16 cellular contexts compared by ENCODE assay signal in genomic region chr17:53627511-53627910, GRCh38.
DNase-seq lines count a peak whose midpoint lies in the region; ATAC-seq, FAIRE-seq and TF ChIP-seq lines count a peak whose summit lies in the region.
"Had no signal": no experiment of that assay in that cellular context is flagged by ENCODE, and none has a peak within 500 bp of the region (broad histone marks: within the 10 kb centered on the region; RNA-seq: fewer than 3 reads in every experiment).

No MANE protein-coding gene starts in this region.

- no peaks in the 10 kb centered on the region for H3K27me3 ChIP-seq in ACC112 (ENCODE audit: insufficient read depth, low read length)
- H3K27me3 ChIP-seq in keratinocyte (ENCODE audit: control insufficient read depth, extremely low read depth, insufficient read depth, low read length) = no peaks in the 10 kb centered on the region
- no peaks in the 10 kb centered on the region for H3K27me3 ChIP-seq in H7 (ENCODE audit: control insufficient read depth, insufficient read depth, low read length)
- H3K27me3 ChIP-seq: BE2C had no signal

- H3K4me2 ChIP-seq in keratinocyte (ENCODE audit: control insufficient read depth, extremely low read depth, insufficient read depth, low read depth, low read length) = peak overlapping the region; percentile 43

- H2AFZ ChIP-seq in ACC112 (ENCODE audit: low read length, unreplicated experiment) = no peak overlapping the region
- H2AFZ ChIP-seq in keratinocyte (ENCODE audit: control insufficient read depth, low read length) = no peak overlapping the region

- H3K4me1 ChIP-seq in ACC112 (ENCODE audit: control insufficient read depth, insufficient read depth, low read length, unreplicated experiment) (peaks cover 42% of the 10 kb centered on the region), keratinocyte (ENCODE audit: control insufficient read depth, extremely low read depth, insufficient read depth, low read length) (peaks cover 37% of the 10 kb centered on the region)
- H3K4me1 ChIP-seq: BE2C had no signal

- dilution Hi-C loops in keratinocyte (cut with MboI; ENCODE audit: extremely low pct_ligation_motif_present, low sequenced_read_pairs) = no loop called here

- H3K9ac ChIP-seq in keratinocyte (ENCODE audit: control insufficient read depth, extremely low read depth, insufficient read depth, low read length) = peak overlapping the region; percentile 35

- TF ChIP-seq CTCF in astrocyte of the spinal cord (IDR thresholded peaks at IDR 0.05; ENCODE audit: low read depth, low read length) = no peak
- TF ChIP-seq CTCF in keratinocyte (optimal IDR thresholded peaks at IDR 0.05 in 1 of 3, IDR thresholded peaks at IDR 0.05 in 1 of 3, conservative IDR thresholded peaks at IDR 0.05 in 1 of 3; ENCODE audit: extremely low read depth in 1 of 3, insufficient read depth in 2 of 3, low read length in 3 of 3) = no peak

- peak overlapping the region; percentile 36 for H3K4me3 ChIP-seq in ACC112 (ENCODE audit: low read depth, low read length)
- no peak overlapping the region for H3K4me3 ChIP-seq in astrocyte of the spinal cord (ENCODE audit: low read depth, low read length)
- peak overlapping the region in 1 of 3 experiments; percentile 46 for H3K4me3 ChIP-seq in keratinocyte (ENCODE audit: control insufficient read depth in 2 of 3, extremely low read depth in 1 of 3, insufficient read depth in 2 of 3, low read depth in 1 of 3, low read length in 3 of 3)
- H3K4me3 ChIP-seq in H7 (ENCODE audit: insufficient read depth, low read depth, low read length) = no peak overlapping the region

- H4K20me1 ChIP-seq in keratinocyte (ENCODE audit: control insufficient read depth, extremely low read depth, insufficient read depth, low read length) = no peaks in the 10 kb centered on the region

- H3K79me2 ChIP-seq in ACC112 (ENCODE audit: control insufficient read depth, insufficient read depth, low read length, unreplicated experiment) (no peaks in the 10 kb centered on the region), keratinocyte (ENCODE audit: control insufficient read depth, insufficient read depth, low read length) (no peaks in the 10 kb centered on the region)

- ATAC-seq in GM18909 (IDR thresholded peaks at IDR 0.05; ENCODE audit: poor library complexity, unreplicated experiment) = no peak
- ATAC-seq: activated naive CD8-positive, alpha-beta T cell treated with anti-CD3 and anti-CD28 coated beads, Interleukin-2, amount 50 U/mL, for 24 hours had no signal

- no peaks in the 10 kb centered on the region for H3K36me3 ChIP-seq in ACC112 (ENCODE audit: insufficient read depth, low read length)
- H3K36me3 ChIP-seq in keratinocyte (ENCODE audit: control insufficient read depth in 2 of 2, extremely low read depth in 1 of 2, insufficient read depth in 2 of 2, low read length in 2 of 2) = no peaks in the 10 kb centered on the region
- H3K36me3 ChIP-seq in H7 (replicated peaks; ENCODE audit: control insufficient read depth, insufficient read depth, low read length) = no peaks in the 10 kb centered on the region
- H3K36me3 ChIP-seq: BE2C had no signal

- H3K9me1 ChIP-seq in keratinocyte (ENCODE audit: control insufficient read depth, extremely low read depth, insufficient read depth, low read length) = no peaks in the 10 kb centered on the region

- H3K27ac ChIP-seq in ACC112 (ENCODE audit: low read depth, low read length) (peak overlapping the region; percentile 88), keratinocyte (ENCODE audit: control insufficient read depth, insufficient read depth, low read length) (peak overlapping the region; percentile 75)

- in situ Hi-C loops in astrocyte of the spinal cord (cut with HindIII; ENCODE audit: low sequenced_read_pairs) = no loop called here

- peak; percentile 56 for FAIRE-seq in keratinocyte (lab: Jason Lieb, UNC)

- H3K9me3 ChIP-seq in keratinocyte (ENCODE audit: control insufficient read depth, low read depth, low read length) = no peaks in the 10 kb centered on the region

- DNase-seq in HS-5 (ENCODE audit: low read depth) (peak; percentile 76), astrocyte of the spinal cord (ENCODE audit: low read depth, low spot score) (peak; percentile 78), keratinocyte (ENCODE audit: low read depth, low spot score) (no peak), H7 (no peak), CD1c-positive myeloid dendritic cell (ENCODE audit: extremely low spot score) (no peak), epidermal melanocyte (ENCODE audit: insufficient read length, low spot score) (no peak)
- DNase-seq: activated CD8-positive, alpha-beta memory T cell treated with anti-CD3 and anti-CD28 coated beads, Interleukin-2, amount 50 U/mL, for 4 hours; activated naive CD8-positive, alpha-beta T cell treated with anti-CD3 and anti-CD28 coated beads, Interleukin-2, amount 50 U/mL, for 24 hours; BE2C; effector CD8-positive, alpha-beta T cell; NCI-H1694; NCI-H748 treated with DMSO at 0.1 percent for 48 hours; posterior cingulate gyrus; stimulated activated CD4-positive, alpha-beta T cell treated with anti-CD3 and anti-CD28 coated beads, Interleukin-1b, Interleukin-23, amount 100 ng/mL, for 48 hours had no signal

Comparison
In these comparisons a context has a peak if more than half of its experiments do, and no peak if none do; other contexts are left out.
1. DNase-seq: peak in HS-5 (single experiment) and astrocyte of the spinal cord (single experiment); none in keratinocyte (single experiment), H7 (single experiment), CD1c-positive myeloid dendritic cell (single experiment) and epidermal melanocyte (single experiment).